In genomic region chr2:60804473-60804872, GRCh38 we compare ENCODE assay signal across 22 cellular contexts.
"Had no signal": no experiment of that assay in that cellular context is flagged by ENCODE, and none has a peak within 500 bp of the region (broad histone marks: within the 10 kb centered on the region; RNA-seq: fewer than 3 reads in every experiment).

No MANE protein-coding gene starts in this region.

- H3K27me3 ChIP-seq: heart right ventricle, suprapubic skin, thyroid gland, upper lobe of left lung, uterus had no signal

- H3K9me3 ChIP-seq: heart right ventricle, left ventricle myocardium inferior, lower lobe of right lung, psoas muscle, suprapubic skin, thyroid gland, upper lobe of left lung, uterus had no signal

- H3K9me3 Mint-ChIP-seq: naive B cell, nephron had no signal

- ATAC-seq: psoas muscle; sciatic nerve; stimulated activated naive CD8-positive, alpha-beta T cell treated with anti-CD3 and anti-CD28 coated beads, Interleukin-15, Interleukin-2, amounts not matched to agents 100 U/mL and 50 U/mL, for 24 hours had no signal

- DNase-seq: effector CD4-positive, alpha-beta T cell; heart right ventricle; hypothalamus; kidney; left cardiac atrium; left ventricle myocardium inferior; lower lobe of right lung; midbrain; naive B cell; psoas muscle; retina; stimulated activated CD4-positive, alpha-beta T cell treated with anti-CD3 and anti-CD28 coated beads, Interleukin-12 subunit alpha, Interleukin-12 subunit beta, amount 100 ng/mL, for 4 hours; stimulated activated naive CD8-positive, alpha-beta T cell treated with anti-CD3 and anti-CD28 coated beads, Interleukin-15, Interleukin-2, amounts not matched to agents 100 U/mL and 50 U/mL, for 24 hours; thyroid gland; uterus had no signal

- H3K4me3 Mint-ChIP-seq: memory B cell, naive B cell, nephron had no signal

- H3K27ac ChIP-seq: coronary artery, heart right ventricle, left ventricle myocardium inferior, lower lobe of right lung, psoas muscle, skin epidermis, suprapubic skin, upper lobe of left lung, uterus had no signal

- H3K4me1 ChIP-seq: lower lobe of right lung, psoas muscle, uterus had no signal

- H3K4me3 ChIP-seq: coronary artery, heart right ventricle, left ventricle myocardium inferior, lower lobe of right lung, psoas muscle, skin epidermis, suprapubic skin, thyroid gland, upper lobe of left lung, uterus had no signal

- H3K27me3 Mint-ChIP-seq: memory B cell, naive B cell had no signal

- H3K36me3 ChIP-seq: uterus had no signal
